ENCODE assay signal across 8 cellular contexts in genomic region chr7:87933605-87933952, GRCh38. TPM values are rescaled to one million over a fixed set of nuclear protein-coding genes. Genes with fewer than 3 reads are reported as not detected.
DNase-seq lines count a peak whose midpoint lies in the region; ATAC-seq lines count a peak whose summit lies in the region.

No MANE protein-coding gene starts in this region.

- no peak overlapping the region for H3K9ac ChIP-seq in trophoblast cell (ENCODE audit: low read length)

- H3K27ac ChIP-seq in effector memory CD4-positive, alpha-beta T cell (ENCODE audit: insufficient read depth, low read length, poor library complexity, severe bottlenecking), result no peak overlapping the region
- H3K27ac ChIP-seq in trophoblast cell (ENCODE audit: low read depth, low read length), result no peak overlapping the region

- H4K12ac ChIP-seq in trophoblast cell (ENCODE audit: low read depth, low read length), result no peak overlapping the region

- no peaks in the 10 kb centered on the region for H3K9me3 Mint-ChIP-seq in activated CD8-positive, alpha-beta memory T cell treated with anti-CD3 and anti-CD28 coated beads, Interleukin-2, amount 10 ng/mL, durations not matched to agents 7 days and 5 days (ENCODE audit: low read depth)
- H3K9me3 Mint-ChIP-seq in IgD-negative memory B cell, result no peaks in the 10 kb centered on the region

- H3K9me3 ChIP-seq in effector memory CD4-positive, alpha-beta T cell (ENCODE audit: control insufficient read depth, low read length), result no peaks in the 10 kb centered on the region
- no peaks in the 10 kb centered on the region for H3K9me3 ChIP-seq in trophoblast cell (ENCODE audit: insufficient read depth, low read depth, low read length)

- no peak for ATAC-seq in activated CD8-positive, alpha-beta memory T cell treated with anti-CD3 and anti-CD28 coated beads, Interleukin-2, amount 10 ng/mL, durations not matched to agents 7 days and 5 days

- H3K14ac ChIP-seq in trophoblast cell (ENCODE audit: low read length), result no peak overlapping the region

- H3K4me3 Mint-ChIP-seq in activated CD8-positive, alpha-beta memory T cell treated with anti-CD3 and anti-CD28 coated beads, Interleukin-2, amount 10 ng/mL, durations not matched to agents 7 days and 5 days, result peak overlapping the region; percentile 83
- H3K4me3 Mint-ChIP-seq in IgD-negative memory B cell, result peak overlapping the region; percentile 82 to 96 (median 92)

- H2BK120ac ChIP-seq in trophoblast cell (ENCODE audit: insufficient read depth, low read length, poor library complexity), result no peak overlapping the region

- no peak overlapping the region for H3K4ac ChIP-seq in trophoblast cell (ENCODE audit: low read depth, low read length)

- peaks cover 3% of the 10 kb centered on the region for H3K79me1 ChIP-seq in trophoblast cell (ENCODE audit: low read length)

- peak overlapping the region; percentile 74 for H3K27ac Mint-ChIP-seq in activated CD8-positive, alpha-beta memory T cell treated with anti-CD3 and anti-CD28 coated beads, Interleukin-2, amount 10 ng/mL, durations not matched to agents 7 days and 5 days
- H3K27ac Mint-ChIP-seq in IgD-negative memory B cell, result peak overlapping the region in 2 of 3 donors; percentile 81 to 84

- peaks cover 14% of the 10 kb centered on the region for H3K27me3 Mint-ChIP-seq in activated CD8-positive, alpha-beta memory T cell treated with anti-CD3 and anti-CD28 coated beads, Interleukin-2, amount 10 ng/mL, durations not matched to agents 7 days and 5 days
- no peaks in the 10 kb centered on the region for H3K27me3 Mint-ChIP-seq in IgD-negative memory B cell

- DNase-seq in activated CD8-positive, alpha-beta memory T cell treated with anti-CD3 and anti-CD28 coated beads, Interleukin-2, amount 10 ng/mL, durations not matched to agents 7 days and 5 days, result no peak
- no peak for DNase-seq in activated CD8-positive, alpha-beta memory T cell treated with anti-CD3 and anti-CD28 coated beads, Interleukin-2, amount 50 U/mL, for 4 hours
- DNase-seq in effector memory CD4-positive, alpha-beta T cell, result no peak
- no peak for DNase-seq in trophoblast cell
- DNase-seq in dedifferentiated amniotic fluid mesenchymal stem cell (ENCODE audit: extremely low spot score), result no peak
- no peak for DNase-seq in NCI-H2196 treated with DMSO at 0.1 percent for 48 hours (lab: John Stamatoyannopoulos, UW; ENCODE audit: unreplicated experiment)
- DNase-seq in NCI-H187 (lab: John Stamatoyannopoulos, UW), result no peak

- no peaks in the 10 kb centered on the region for H3K36me3 ChIP-seq in effector memory CD4-positive, alpha-beta T cell (ENCODE audit: control insufficient read depth, insufficient read depth, low read length)
- H3K36me3 ChIP-seq in trophoblast cell (ENCODE audit: control insufficient read depth in 1 of 2, insufficient read depth in 2 of 2, low read length in 2 of 2), result no peaks in the 10 kb centered on the region

- no peak overlapping the region for H4K91ac ChIP-seq in trophoblast cell (ENCODE audit: low read depth, low read length)

- H3K18ac ChIP-seq in trophoblast cell (ENCODE audit: low read length), result no peak overlapping the region

- CTCF ChIA-PET in activated CD8-positive, alpha-beta memory T cell treated with anti-CD3 and anti-CD28 coated beads, Interleukin-2, amount 10 ng/mL, durations not matched to agents 7 days and 5 days (lab: Charles Lee), result interaction anchor here (0.7 to 2.3 kb wide), 4 partner anchors 10 to 344 kb away, joined by 3 to 10 read pairs (median 4); no protein-coding TSS in a partner anchor

- peaks cover 3% of the 10 kb centered on the region for H3K36me3 Mint-ChIP-seq in activated CD8-positive, alpha-beta memory T cell treated with anti-CD3 and anti-CD28 coated beads, Interleukin-2, amount 10 ng/mL, durations not matched to agents 7 days and 5 days
- H3K36me3 Mint-ChIP-seq in IgD-negative memory B cell, result no peaks in the 10 kb centered on the region

- peak overlapping the region; percentile 87 for H3K4me3 ChIP-seq in effector memory CD4-positive, alpha-beta T cell (ENCODE audit: insufficient read depth, low read depth, low read length, poor library complexity, severe bottlenecking)
- peak overlapping the region; percentile 82 for H3K4me3 ChIP-seq in trophoblast cell (ENCODE audit: low read depth, low read length)

- no peaks in the 10 kb centered on the region for H3K79me2 ChIP-seq in trophoblast cell (ENCODE audit: control insufficient read depth, insufficient read depth, low read length, poor library complexity)

- H2BK12ac ChIP-seq in trophoblast cell (ENCODE audit: low read length), result no peak overlapping the region

- H3K4me2 ChIP-seq in trophoblast cell (ENCODE audit: low read length), result peak overlapping the region; percentile 78

- H4K8ac ChIP-seq in trophoblast cell (ENCODE audit: low read depth, low read length), result no peak overlapping the region

- no peaks in the 10 kb centered on the region for H3K27me3 ChIP-seq in effector memory CD4-positive, alpha-beta T cell (replicated peaks; ENCODE audit: control insufficient read depth, insufficient read depth, low read length, poor library complexity, severe bottlenecking)
- H3K27me3 ChIP-seq in trophoblast cell (ENCODE audit: insufficient read depth, low read length), result peaks cover 3% of the 10 kb centered on the region

- no peak overlapping the region for H2BK5ac ChIP-seq in trophoblast cell (ENCODE audit: low read depth, low read length, poor library complexity)

- no peak overlapping the region for H3K23ac ChIP-seq in trophoblast cell (ENCODE audit: low read length)

- peaks cover 14% of the 10 kb centered on the region for H3K4me1 Mint-ChIP-seq in activated CD8-positive, alpha-beta memory T cell treated with anti-CD3 and anti-CD28 coated beads, Interleukin-2, amount 10 ng/mL, durations not matched to agents 7 days and 5 days
- peaks cover 0 to 12% (median 8%) of the 10 kb centered on the region in 3 donors for H3K4me1 Mint-ChIP-seq in IgD-negative memory B cell

- WGBS in trophoblast cell (ENCODE audit: extremely low coverage, insufficient coverage, insufficient read length), result no CpG with 5 or more reads among the region's 9 CpGs

- H2AK5ac ChIP-seq in trophoblast cell (ENCODE audit: low read length), result no peak overlapping the region

- H3K4me1 ChIP-seq in effector memory CD4-positive, alpha-beta T cell (ENCODE audit: control insufficient read depth, insufficient read depth, low read length, poor library complexity, severe bottlenecking), result peaks cover 8% of the 10 kb centered on the region
- H3K4me1 ChIP-seq in trophoblast cell (ENCODE audit: control insufficient read depth in 1 of 2, insufficient read depth in 2 of 2, low read length in 2 of 2), result peaks cover 3 to 8% of the 10 kb centered on the region in 2 experiments

- H2AFZ ChIP-seq in trophoblast cell (ENCODE audit: insufficient read depth, low read length, poor library complexity), result no peak overlapping the region

RNA-seq across cellular contexts. Expression of gene ADAM22, which starts 0.5 kb away (rescaled TPM):
- total RNA-seq in activated CD8-positive, alpha-beta memory T cell treated with anti-CD3 and anti-CD28 coated beads, Interleukin-2, amount 10 ng/mL, durations not matched to agents 7 days and 5 days, result 1 to 10 TPM; 5.2 to 5.8 TPM
- polyA plus RNA-seq in IgD-negative memory B cell, result 0.23 TPM
- polyA plus RNA-seq in trophoblast cell (2013), result 0.73 and 0.76 TPM in 2 replicates

RNA-seq across cellular contexts. Expression of gene DBF4, which starts 57.3 kb away (rescaled TPM):
- 10 to 100 TPM; 85.1 to 85.5 TPM for total RNA-seq in activated CD8-positive, alpha-beta memory T cell treated with anti-CD3 and anti-CD28 coated beads, Interleukin-2, amount 10 ng/mL, durations not matched to agents 7 days and 5 days
- polyA plus RNA-seq in IgD-negative memory B cell, result 24.9 TPM
- polyA plus RNA-seq in trophoblast cell (2013), result 16.5 and 19.3 TPM in 2 replicates

RNA-seq across cellular contexts. Expression of gene SLC25A40, which starts 57.4 kb away (rescaled TPM):
- 10 to 100 TPM; 42.1 to 48.7 TPM for total RNA-seq in activated CD8-positive, alpha-beta memory T cell treated with anti-CD3 and anti-CD28 coated beads, Interleukin-2, amount 10 ng/mL, durations not matched to agents 7 days and 5 days
- polyA plus RNA-seq in IgD-negative memory B cell, result 15.7 TPM
- 9.3 and 10.6 TPM in 2 replicates for polyA plus RNA-seq in trophoblast cell (2013)
